In the genomic region with DNA sequence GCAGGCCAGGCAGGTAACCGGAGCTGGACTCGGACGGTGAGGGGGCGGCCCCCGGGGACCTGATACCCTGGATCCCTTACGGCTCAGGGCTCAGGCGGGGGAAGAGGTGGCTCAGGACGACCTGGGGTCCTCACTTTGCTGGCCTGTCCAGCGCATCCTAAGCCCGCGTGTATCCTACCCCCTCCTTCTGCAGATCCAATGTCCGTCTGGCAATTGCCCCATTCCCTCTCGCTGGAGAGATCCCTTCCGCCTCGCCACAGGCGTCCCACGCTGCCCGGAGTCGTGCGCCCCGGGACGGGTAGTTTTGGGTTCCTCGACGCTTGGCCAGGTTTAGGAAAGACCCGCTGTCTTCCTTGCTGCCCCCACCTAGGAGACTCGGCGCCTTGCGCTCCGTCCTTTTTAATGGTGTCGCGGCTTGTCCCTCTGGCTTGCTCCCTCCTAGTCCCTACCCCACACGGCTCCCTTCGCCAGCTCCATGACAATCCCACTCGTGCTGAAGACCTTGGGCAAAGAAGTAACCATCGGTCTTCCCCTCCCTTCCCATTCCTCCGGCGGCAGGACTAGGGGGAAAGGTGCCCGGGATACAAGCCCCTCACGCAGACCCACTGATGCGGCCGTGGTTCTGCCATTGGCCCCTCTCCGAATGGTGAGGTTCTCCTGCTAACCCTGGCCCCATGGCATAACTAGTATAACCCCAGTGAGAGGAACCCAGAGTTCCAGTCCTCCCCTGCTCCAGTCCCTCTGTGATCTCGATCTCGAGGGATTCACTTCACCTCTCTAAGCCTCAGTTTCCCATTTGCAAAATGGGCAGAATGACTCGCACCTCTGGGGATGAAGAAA, we compare ENCODE assay signal across 14 cellular contexts.
DNase-seq lines count a peak whose midpoint lies in the region; ATAC-seq and TF ChIP-seq lines count a peak whose summit lies in the region.
"Had no signal": no experiment of that assay in that cellular context is flagged by ENCODE, and none has a peak within 500 bp of the region (broad histone marks: within the 10 kb centered on the region; RNA-seq: fewer than 3 reads in every experiment).

No MANE protein-coding gene starts in this region.

- H3K4me3 Mint-ChIP-seq in chondrocyte (ENCODE audit: unreplicated experiment) (no peak overlapping the region), nephron (peak overlapping the region; percentile 17 to 62 (median 52))

- no peak overlapping the region for H3K9ac ChIP-seq in BLaER1 treated with 17β-estradiol and CSF1 and Interleukin-3, amounts not matched to agents 10 nM and 100 nM
- H3K9ac ChIP-seq in HUES48 (ENCODE audit: low read depth, low read length): no peak overlapping the region

- H3K9me3 Mint-ChIP-seq in chondrocyte (ENCODE audit: low read depth) (no peaks in the 10 kb centered on the region), nephron (no peaks in the 10 kb centered on the region)

- peaks cover 0 to 22% (median 9%) of the 10 kb centered on the region in 11 experiments; a peak in 10 of 22 replicates for H3K9me3 ChIP-seq in BLaER1 treated with 17β-estradiol and CSF1 and Interleukin-3, amounts not matched to agents 10 nM and 100 nM (replicated peaks in 1 of 11)
- no peaks in the 10 kb centered on the region for H3K9me3 ChIP-seq in HUES48 (ENCODE audit: control insufficient read depth, insufficient read depth, low read length)
- H3K9me3 ChIP-seq: uterus had no signal

- H4K20me1 ChIP-seq in BLaER1 treated with 17β-estradiol and CSF1 and Interleukin-3, amounts not matched to agents 10 nM and 100 nM: peaks cover 0 to 91% (median 83%) of the 10 kb centered on the region in 11 experiments; a peak in 19 of 22 replicates

- H3K4me1 ChIP-seq in BLaER1 treated with 17β-estradiol and CSF1 and Interleukin-3, amounts not matched to agents 10 nM and 100 nM: peaks cover 37 to 67% (median 51%) of the 10 kb centered on the region in 10 experiments
- peaks cover 27% of the 10 kb centered on the region for H3K4me1 ChIP-seq in HUES48 (ENCODE audit: control insufficient read depth, insufficient read depth, low read length)

- H3K4me1 Mint-ChIP-seq in chondrocyte (ENCODE audit: low read depth) (peaks cover 31% of the 10 kb centered on the region), nephron (peaks cover 29% of the 10 kb centered on the region)

- no peak for ATAC-seq in GM21737 (IDR thresholded peaks at IDR 0.05; ENCODE audit: unreplicated experiment)

- TF ChIP-seq CTCF in chondrocyte (IDR thresholded peaks at IDR 0.05) (no peak), nephron (IDR thresholded peaks at IDR 0.05; ENCODE audit: unreplicated experiment in 3 of 3) (no peak)

- H3K4me2 ChIP-seq in BLaER1 treated with 17β-estradiol and CSF1 and Interleukin-3, amounts not matched to agents 10 nM and 100 nM: peak overlapping the region in 8 of 11 experiments; percentile 34 to 99 (median 98); a peak in 10 of 22 replicates

- H3K36me3 ChIP-seq in BLaER1 treated with 17β-estradiol and CSF1 and Interleukin-3, amounts not matched to agents 10 nM and 100 nM: no peaks in the 10 kb centered on the region
- H3K36me3 ChIP-seq in HUES48 (ENCODE audit: control insufficient read depth, insufficient read depth, low read length): no peaks in the 10 kb centered on the region
- H3K36me3 ChIP-seq: brain microvascular endothelial cell, uterus had no signal

- H3K27me3 Mint-ChIP-seq in chondrocyte (ENCODE audit: low read depth) (peaks cover 64% of the 10 kb centered on the region), nephron (ENCODE audit: low read depth) (peaks cover 89% of the 10 kb centered on the region)

- DNase-seq in chondrocyte (ENCODE audit: low spot score) (no peak), NCI-H2227 (lab: John Stamatoyannopoulos, UW; ENCODE audit: unreplicated experiment) (no peak), NCI-H187 treated with DMSO at 0.1 percent for 48 hours (lab: John Stamatoyannopoulos, UW) (no peak), NCI-H1048 (lab: John Stamatoyannopoulos, UW) (no peak)
- DNase-seq: brain microvascular endothelial cell; HCEC 1CT; NCI-H1436 treated with DMSO at 0.1 percent for 48 hours; stimulated activated CD4-positive, alpha-beta T cell treated with anti-CD3 and anti-CD28 coated beads, Interleukin-4, amount 100 ng/mL, for 24 hours; uterus had no signal

- peak overlapping the region; percentile 49 for H3K27ac Mint-ChIP-seq in chondrocyte (ENCODE audit: unreplicated experiment)
- H3K27ac Mint-ChIP-seq in nephron: no peak overlapping the region

- H3K27ac ChIP-seq in BLaER1 treated with 17β-estradiol and CSF1 and Interleukin-3, amounts not matched to agents 10 nM and 100 nM: no peak overlapping the region
- no peak overlapping the region for H3K27ac ChIP-seq in HUES48 (ENCODE audit: low read depth, low read length)
- H3K27ac ChIP-seq: brain microvascular endothelial cell, uterus, VCaP had no signal

- H3K36me3 Mint-ChIP-seq in chondrocyte (ENCODE audit: low read depth) (peaks cover 4% of the 10 kb centered on the region), nephron (ENCODE audit: low read depth) (no peaks in the 10 kb centered on the region)

- H3K27me3 ChIP-seq in BLaER1 treated with 17β-estradiol and CSF1 and Interleukin-3, amounts not matched to agents 10 nM and 100 nM: peaks cover 100% of the 10 kb centered on the region in 11 experiments
- peaks cover 88% of the 10 kb centered on the region for H3K27me3 ChIP-seq in HUES48 (ENCODE audit: control insufficient read depth, insufficient read depth, low read length)

- H3K4me3 ChIP-seq in BLaER1 treated with 17β-estradiol and CSF1 and Interleukin-3, amounts not matched to agents 10 nM and 100 nM: peak overlapping the region in 3 of 10 experiments; percentile 11 to 75 (median 59); a peak in 2 of 20 replicates
- H3K4me3 ChIP-seq in HUES48 (ENCODE audit: low read depth, low read length): peak overlapping the region; percentile 69
- H3K4me3 ChIP-seq: uterus had no signal
